In the genomic region with DNA sequence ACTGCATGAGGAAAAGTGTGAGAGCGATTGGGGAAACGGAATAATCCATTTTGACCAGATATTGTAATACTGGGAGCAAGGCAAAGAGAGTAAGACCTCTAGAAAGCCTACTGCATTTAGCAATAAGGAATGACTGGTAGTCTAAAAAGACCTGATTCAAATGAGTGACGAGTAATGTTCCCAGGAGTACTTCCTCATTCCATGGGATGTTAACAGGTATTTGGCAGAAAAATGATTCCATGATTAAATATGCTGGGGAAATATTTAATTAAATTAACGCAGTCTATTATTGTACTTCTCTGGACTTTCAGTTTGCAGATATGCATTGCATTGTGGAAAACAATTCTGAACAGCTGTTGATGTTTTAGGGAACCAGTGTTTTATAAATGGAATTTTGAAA, we compare ENCODE assay signal across 20 cellular contexts.
"Had no signal": no experiment of that assay in that cellular context is flagged by ENCODE, and none has a peak within 500 bp of the region (broad histone marks: within the 10 kb centered on the region; RNA-seq: fewer than 3 reads in every experiment).

No MANE protein-coding gene starts in this region.

- H3K4me3 ChIP-seq: MG63 had no signal

- DNase-seq: activated CD4-positive, alpha-beta memory T cell treated with anti-CD3 and anti-CD28 coated beads, Interleukin-2, amount 10 ng/mL, durations not matched to agents 7 days and 5 days; activated CD4-positive, alpha-beta T cell treated with anti-CD3 and anti-CD28 coated beads, Interleukin-2, amount 10 ng/mL, durations not matched to agents 7 days and 5 days; activated CD4-positive, CD25-positive, alpha-beta regulatory T cell; activated CD8-positive, alpha-beta memory T cell treated with anti-CD3 and anti-CD28 coated beads, Interleukin-2, amount 50 U/mL, for 4 hours; activated T-cell treated with anti-CD3 and anti-CD28 coated beads, Interleukin-2, amount 50 U/mL, for 72 hours; aorta; MG63; MV-4-11; NCI-H1092 treated with DMSO at 0.1 percent for 48 hours; NCI-H1417 treated with DMSO at 0.1 percent for 48 hours; NCI-H1694; NCI-H2029; NCI-H524; NCI-H774; RPMI8226; SHP77; T-cell; T-helper 2 cell had no signal

- H3K27me3 ChIP-seq: MG63 had no signal

- H3K27ac ChIP-seq: VCaP had no signal

- ATAC-seq: activated T-cell treated with anti-CD3 and anti-CD28 coated beads, Interleukin-2, amount 50 U/mL, for 72 hours; Panc1; T-cell had no signal

- H3K9me3 ChIP-seq: MG63 had no signal

- H3K36me3 ChIP-seq: MG63 had no signal
